In genomic region chr20:16639027-16639941, GRCh38 we compare ENCODE assay signal across 1 cellular context.
TF ChIP-seq lines count a peak whose summit lies in the region.

No MANE protein-coding gene starts in this region.

TF ChIP-seq in K562, 482 proteins besides CTCF, POLR2A, EP300 and RAD21 (continued from another document):
- no peak for TF ChIP-seq KHSRP (IDR thresholded peaks at IDR 0.05)
- TF ChIP-seq PKNOX1 (IDR thresholded peaks at IDR 0.05), result peak; percentile 5; the same call in 1 of the 2 replicates
- no peak for TF ChIP-seq XRCC4 (IDR thresholded peaks at IDR 0.05; ENCODE audit: extremely low read depth, insufficient read depth, insufficient read length)
- no peak for TF ChIP-seq MEF2D (tag; conservative IDR thresholded peaks at IDR 0.05; ENCODE audit: low read depth)
